21 cellular contexts compared by ENCODE assay signal in the genomic region with DNA sequence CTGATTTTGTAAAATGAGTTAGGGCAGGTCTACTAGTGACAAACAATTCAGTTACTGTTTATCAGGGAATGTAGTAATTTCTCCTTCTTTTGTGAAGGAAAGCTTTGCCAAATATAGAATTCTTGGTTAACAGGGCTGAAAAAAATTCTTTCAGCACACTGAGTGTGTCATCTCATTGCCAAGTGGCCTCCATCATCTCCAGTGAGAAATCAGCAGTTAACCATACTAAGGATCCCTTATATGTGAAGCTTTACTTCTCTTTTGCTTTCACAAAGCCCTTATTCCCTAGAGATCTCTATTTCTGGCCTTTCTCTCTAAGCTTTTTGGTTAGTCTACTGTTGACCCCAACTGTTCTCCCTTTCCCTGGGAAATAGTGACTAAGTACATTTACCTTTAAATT.
"Had no signal": no experiment of that assay in that cellular context is flagged by ENCODE, and none has a peak within 500 bp of the region (broad histone marks: within the 10 kb centered on the region; RNA-seq: fewer than 3 reads in every experiment).

No MANE protein-coding gene starts in this region.

- H3K36me3 ChIP-seq: neutrophil, ovary, prostate gland, right atrium auricular region, upper lobe of left lung had no signal

- DNase-seq: activated CD4-positive, alpha-beta T cell treated with anti-CD3 and anti-CD28 coated beads for 4 hours; activated CD4-positive, alpha-beta T cell treated with anti-CD3 and anti-CD28 coated beads, Interleukin-2, amount 50 U/mL, for 48 hours; activated CD4-positive, CD25-positive, alpha-beta regulatory T cell; activated CD8-positive, alpha-beta memory T cell treated with anti-CD3 and anti-CD28 coated beads, Interleukin-2, amount 50 U/mL, for 48 hours; activated naive CD4-positive, alpha-beta T cell treated with Interleukin-2 at 50 U/mL for 16 hours; activated naive CD8-positive, alpha-beta T cell treated with anti-CD3 and anti-CD28 coated beads for 36 hours; activated T-cell treated with anti-CD3 and anti-CD28 coated beads, Interleukin-2, amount 50 U/mL, for 48 hours; amygdala; endodermal cell; esophagus squamous epithelium; ovary; stimulated activated CD4-positive, alpha-beta T cell treated with anti-CD3 and anti-CD28 coated beads, Interleukin-4, amount 100 ng/mL, for 24 hours; stimulated activated naive CD8-positive, alpha-beta T cell treated with anti-CD3 and anti-CD28 coated beads, Interleukin-15, Interleukin-2, amounts not matched to agents 100 U/mL and 50 U/mL, for 24 hours; T-helper 9 cell; upper lobe of left lung had no signal

- H3K4me3 ChIP-seq: coronary artery, esophagus squamous epithelium, lung, ovary, prostate gland, right atrium auricular region, upper lobe of left lung had no signal

- H3K9me3 ChIP-seq: neutrophil, ovary, prostate gland had no signal

- H3K27me3 ChIP-seq: esophagus squamous epithelium, neutrophil, ovary, right atrium auricular region, upper lobe of left lung had no signal

- ATAC-seq: left lobe of liver; stimulated activated naive CD8-positive, alpha-beta T cell treated with anti-CD3 and anti-CD28 coated beads, Interleukin-15, Interleukin-2, amounts not matched to agents 100 U/mL and 50 U/mL, for 24 hours had no signal
